Comparison of ENCODE assay signal across 18 cellular contexts in genomic region chr10:109979215-109979614, GRCh38.
"Had no signal": no experiment of that assay in that cellular context is flagged by ENCODE, and none has a peak within 500 bp of the region (broad histone marks: within the 10 kb centered on the region; RNA-seq: fewer than 3 reads in every experiment).

No MANE protein-coding gene starts in this region.

- H3K27me3 ChIP-seq: neutrophil, spleen, tibial artery, uterus had no signal

- FAIRE-seq: bronchial epithelial cell, frontal cortex had no signal

- H3K4me1 ChIP-seq: uterus had no signal

- DNase-seq: activated CD4-positive, alpha-beta T cell treated with anti-CD3 and anti-CD28 coated beads, Interleukin-2, amount 50 U/mL, for 1 hour; activated CD4-positive, CD25-positive, alpha-beta regulatory T cell treated with anti-CD3 and anti-CD28 coated beads, Interleukin-2, amount 50 U/mL, for 72 hours; activated CD8-positive, alpha-beta memory T cell treated with anti-CD3 and anti-CD28 coated beads, Interleukin-2, amount 50 U/mL, for 48 hours; activated effector memory CD4-positive, alpha-beta T cell treated with anti-CD3 and anti-CD28 coated beads, Interleukin-2, amount 50 U/mL, for 16 hours; activated naive CD4-positive, alpha-beta T cell treated with anti-CD3 and anti-CD28 coated beads, Interleukin-2, amount 50 U/mL, for 16 hours; activated T-cell treated with anti-CD3 and anti-CD28 coated beads, Interleukin-2, amount 50 U/mL, for 48 hours; endodermal cell; natural killer cell; spleen; stimulated activated CD4-positive, alpha-beta T cell treated with anti-CD3 and anti-CD28 coated beads, Interleukin-4, amount 100 ng/mL, for 4 hours; T-helper 1 cell; tibial artery; uterus had no signal

- H3K36me3 ChIP-seq: neutrophil, spleen, tibial artery, uterus had no signal

- H3K27ac ChIP-seq: epithelial cell of prostate, neutrophil, spleen, uterus had no signal

- H3K9me3 ChIP-seq: neutrophil, spleen, tibial artery, uterus had no signal

- ATAC-seq: stimulated activated memory B cell treated with anti-CD40 and anti-IgM and Interleukin-4, amounts not matched to agents 10 μg/mL and 1 μg/mL and 100 μg/mL, for 72 hours had no signal

- H3K4me3 ChIP-seq: spleen, tibial artery, uterus had no signal
